1 cellular context compared by ENCODE assay signal in genomic region chr2:178484245-178485041, GRCh38.
TF ChIP-seq lines count a peak whose summit lies in the region.

No MANE protein-coding gene starts in this region.

TF ChIP-seq in HEK293, 187 proteins besides CTCF, POLR2A, EP300 and RAD21 (continued from another document and continues in another):
- TF ChIP-seq AEBP2 (tag by site-specific recombination; IDR thresholded peaks at IDR 0.05; ENCODE audit: borderline replicate concordance): no peak
- no peak; the same call in 1 of the 2 replicates for TF ChIP-seq ZBTB17 (tag by site-specific recombination; IDR thresholded peaks at IDR 0.05)
- peak; percentile 76; the same call in 1 of the 2 replicates for TF ChIP-seq ZNF324 (tag by site-specific recombination; IDR thresholded peaks at IDR 0.05)
- 0 out of 2 replicates have a peak, but pooled peaks have one; percentile 49 for TF ChIP-seq ZNF558 (tag by site-specific recombination; IDR thresholded peaks at IDR 0.05)
- TF ChIP-seq KLF10 (tag by site-specific recombination; IDR thresholded peaks at IDR 0.05): peak; percentile 93
- peak; percentile 82 for TF ChIP-seq ZNF423 (tag by site-specific recombination; IDR thresholded peaks at IDR 0.05)
- peak; percentile 74; the same call in 1 of the 2 replicates for TF ChIP-seq MZF1 (tag by site-specific recombination; IDR thresholded peaks at IDR 0.05; ENCODE audit: borderline replicate concordance)
- TF ChIP-seq ZNF626 (tag by site-specific recombination; IDR thresholded peaks at IDR 0.05): peak; percentile 93
- no peak for TF ChIP-seq ZNF16 (tag by site-specific recombination; IDR thresholded peaks at IDR 0.05; ENCODE audit: low read depth)
- peak; percentile 99 for TF ChIP-seq ZNF660 (tag by site-specific recombination; IDR thresholded peaks at IDR 0.05)
- TF ChIP-seq ZNF138 (tag by site-specific recombination; IDR thresholded peaks at IDR 0.05; ENCODE audit: borderline replicate concordance): no peak
- TF ChIP-seq ZBTB8A (tag by site-specific recombination; IDR thresholded peaks at IDR 0.05): no peak
- no peak for TF ChIP-seq ZNF114 (tag by site-specific recombination; IDR thresholded peaks at IDR 0.05)
- peak; percentile 90 for TF ChIP-seq ZEB2 (tag by site-specific recombination; IDR thresholded peaks at IDR 0.05)
- TF ChIP-seq OSR2 (tag by site-specific recombination; IDR thresholded peaks at IDR 0.05): peak; percentile 82
- peak; percentile 88 for TF ChIP-seq FEZF1 (tag by site-specific recombination; IDR thresholded peaks at IDR 0.05)
- peak; percentile 49; the same call in 1 of the 2 replicates for TF ChIP-seq ZNF692 (tag by site-specific recombination; IDR thresholded peaks at IDR 0.05)
- peak; percentile 97 for TF ChIP-seq ZNF18 (tag by site-specific recombination; IDR thresholded peaks at IDR 0.05)
- peak; percentile 86 for TF ChIP-seq ZNF37A (tag by site-specific recombination; IDR thresholded peaks at IDR 0.05)
- no peak for TF ChIP-seq ZSCAN5A (tag by site-specific recombination; IDR thresholded peaks at IDR 0.05)
- peak; percentile 96 for TF ChIP-seq ZNF830 (tag by site-specific recombination; IDR thresholded peaks at IDR 0.05; ENCODE audit: low read depth)
- peak; percentile 97 for TF ChIP-seq ZNF561 (tag by site-specific recombination; IDR thresholded peaks at IDR 0.05; ENCODE audit: borderline replicate concordance)
- TF ChIP-seq GLI2 (tag by site-specific recombination; IDR thresholded peaks at IDR 0.05; ENCODE audit: borderline replicate concordance, low read depth): peak; percentile 86
- peak; percentile 95; the same call in 1 of the 2 replicates for TF ChIP-seq ZNF221 (tag by site-specific recombination; IDR thresholded peaks at IDR 0.05; ENCODE audit: borderline replicate concordance)
- TF ChIP-seq GLIS2 (tag by site-specific recombination; IDR thresholded peaks at IDR 0.05): no peak
- no peak for TF ChIP-seq OVOL3 (tag by site-specific recombination; IDR thresholded peaks at IDR 0.05)
- 0 out of 2 replicates have a peak, but pooled peaks have one; percentile 14 for TF ChIP-seq ZNF335 (tag by site-specific recombination; conservative IDR thresholded peaks at IDR 0.05)
- no peak for TF ChIP-seq ZSCAN4 (tag by site-specific recombination; IDR thresholded peaks at IDR 0.05)
- TF ChIP-seq ZNF214 (tag by site-specific recombination; IDR thresholded peaks at IDR 0.05; ENCODE audit: borderline replicate concordance): peak; percentile 83; the same call in 1 of the 2 replicates
- peak; percentile 91 for TF ChIP-seq ZBTB44 (tag by site-specific recombination; IDR thresholded peaks at IDR 0.05)
- no peak for TF ChIP-seq ZNF610 (tag by site-specific recombination; IDR thresholded peaks at IDR 0.05; ENCODE audit: borderline replicate concordance)
- 0 out of 2 replicates have a peak, but pooled peaks have one; percentile 28 for TF ChIP-seq ZBTB6 (tag by site-specific recombination; IDR thresholded peaks at IDR 0.05)
- TF ChIP-seq ZNF544 (tag by site-specific recombination; IDR thresholded peaks at IDR 0.05): no peak; the same call in 1 of the 2 replicates
- TF ChIP-seq ZNF624 (tag by site-specific recombination; IDR thresholded peaks at IDR 0.05): 0 out of 2 replicates have a peak, but pooled peaks have one; percentile 56
- TF ChIP-seq ZSCAN30 (tag by site-specific recombination; IDR thresholded peaks at IDR 0.05): peak; percentile 38; the same call in 1 of the 2 replicates
- no peak for TF ChIP-seq ZNF747 (tag by site-specific recombination; IDR thresholded peaks at IDR 0.05)
- TF ChIP-seq GLIS1 (tag by site-specific recombination; IDR thresholded peaks at IDR 0.05): no peak
- TF ChIP-seq ZNF366 (tag by site-specific recombination; conservative IDR thresholded peaks at IDR 0.05): peak; percentile 54
- TF ChIP-seq PRDM10 (tag by site-specific recombination; IDR thresholded peaks at IDR 0.05): peak; percentile 52; the same call in 1 of the 2 replicates
- TF ChIP-seq ZNF580 (tag by site-specific recombination; IDR thresholded peaks at IDR 0.05): peak; percentile 20; the same call in 1 of the 2 replicates
- TF ChIP-seq PATZ1 (tag by site-specific recombination; IDR thresholded peaks at IDR 0.05): peak; percentile 60
- 0 out of 2 replicates have a peak, but pooled peaks have one; percentile 23 for TF ChIP-seq ZBTB21 (tag by site-specific recombination; IDR thresholded peaks at IDR 0.05)
- TF ChIP-seq ZNF777 (tag by site-specific recombination; IDR thresholded peaks at IDR 0.05; ENCODE audit: borderline replicate concordance): no peak
- peak; percentile 65; the same call in 1 of the 2 replicates for TF ChIP-seq ZNF24 (tag by site-specific recombination; IDR thresholded peaks at IDR 0.05)
- TF ChIP-seq PRDM6 (tag by site-specific recombination; IDR thresholded peaks at IDR 0.05): peak; percentile 67
